11 cellular contexts compared by ENCODE assay signal in genomic region chr5:96338624-96339023, GRCh38.
DNase-seq lines count a peak whose midpoint lies in the region; ATAC-seq and TF ChIP-seq lines count a peak whose summit lies in the region.
"Had no signal": no experiment of that assay in that cellular context is flagged by ENCODE, and none has a peak within 500 bp of the region (broad histone marks: within the 10 kb centered on the region; RNA-seq: fewer than 3 reads in every experiment).

No MANE protein-coding gene starts in this region.

- H3K27ac ChIP-seq in thoracic aorta (peak overlapping the region; percentile 80 to 92), uterus (no peak overlapping the region)

- H3K4me1 ChIP-seq in thoracic aorta (ENCODE audit: control insufficient read depth in 1 of 2, low read depth in 2 of 2) = peaks cover 29 to 65% of the 10 kb centered on the region in 2 donors
- H3K4me1 ChIP-seq in uterus = no peaks in the 10 kb centered on the region

- no peak for TF ChIP-seq CTCF in fibroblast of mammary gland (conservative IDR thresholded peaks at IDR 0.05; ENCODE audit: control insufficient read depth, insufficient read depth, low read depth, low read length)
- TF ChIP-seq CTCF in thoracic aorta (IDR thresholded peaks at IDR 0.05) = no peak
- TF ChIP-seq CTCF in uterus (IDR thresholded peaks at IDR 0.05) = no peak

- H3K27me3 ChIP-seq in thoracic aorta (replicated peaks; ENCODE audit: insufficient read depth) = no peaks in the 10 kb centered on the region
- H3K27me3 ChIP-seq in uterus = no peaks in the 10 kb centered on the region

- H3K36me3 ChIP-seq in thoracic aorta = no peaks in the 10 kb centered on the region
- no peaks in the 10 kb centered on the region for H3K36me3 ChIP-seq in uterus

- peak; percentile 41 to 81 for DNase-seq in NCI-H446 (lab: John Stamatoyannopoulos, UW)
- peak; percentile 83 for DNase-seq in fibroblast of mammary gland (ENCODE audit: low read depth)
- DNase-seq in medulla oblongata (ENCODE audit: extremely low spot score) = peak; percentile 51
- DNase-seq in thoracic aorta (ENCODE audit: low spot score) = peak; percentile 44
- no peak for DNase-seq in uterus
- DNase-seq in SIG-M5 (lab: John Stamatoyannopoulos, UW) = no peak
- no peak for DNase-seq in AG08396 (ENCODE audit: low spot score)
- DNase-seq: naive thymus-derived CD4-positive, alpha-beta T cell; NCI-H1048; NCI-H524 had no signal

- ATAC-seq in thoracic aorta (ENCODE audit: insufficient number of reproducible peaks, low FRiP score, low read depth) (peak; percentile 78), HG02970 (IDR thresholded peaks at IDR 0.05; ENCODE audit: low FRiP score, unreplicated experiment) (no peak)
- ATAC-seq: naive thymus-derived CD4-positive, alpha-beta T cell had no signal

- H3K4me3 ChIP-seq in fibroblast of mammary gland (ENCODE audit: control insufficient read depth, low read depth, low read length) = no peak overlapping the region
- H3K4me3 ChIP-seq in thoracic aorta = peak overlapping the region; percentile 2
- H3K4me3 ChIP-seq in uterus = no peak overlapping the region

- TF ChIP-seq POLR2A in uterus (IDR thresholded peaks at IDR 0.05) = no peak

- H3K9me3 ChIP-seq in thoracic aorta (no peaks in the 10 kb centered on the region), uterus (no peaks in the 10 kb centered on the region)

- intact Hi-C loops in uterus (cut with DNase I; ENCODE audit: low total_unique reads) = loop anchor here (5.0 kb wide), 1 partner anchor 481 kb away; no protein-coding TSS in a partner anchor

Comparison
In these comparisons a context has a peak if more than half of its experiments do, and no peak if none do; other contexts are left out.
1. DNase-seq: peak in NCI-H446 (2 of 2), fibroblast of mammary gland (single experiment), medulla oblongata (single experiment) and thoracic aorta (single experiment); none in uterus (0 of 2), SIG-M5 (single experiment) and AG08396 (single experiment).
2. H3K27ac ChIP-seq: peak in thoracic aorta (2 of 2); none in uterus (0 of 2).